In genomic region chr2:108870069-108870644, GRCh38 we compare ENCODE assay signal across 19 cellular contexts.
"Had no signal": no experiment of that assay in that cellular context is flagged by ENCODE, and none has a peak within 500 bp of the region (broad histone marks: within the 10 kb centered on the region; RNA-seq: fewer than 3 reads in every experiment).

No MANE protein-coding gene starts in this region.

- H3K9me3 ChIP-seq: ovary had no signal

- FAIRE-seq: small intestine had no signal

- H3K4me3 ChIP-seq: coronary artery, esophagus muscularis mucosa, gastroesophageal sphincter, mucosa of descending colon, ovary, right atrium auricular region, stomach, thoracic aorta, transverse colon had no signal

- DNase-seq: effector CD8-positive, alpha-beta T cell; glutamatergic neuron; islet precursor cell; mucosa of descending colon; natural killer cell; nucleus accumbens; ovary; small intestine; stimulated activated CD4-positive, alpha-beta T cell treated with anti-CD3 and anti-CD28 coated beads, Interleukin-12 subunit alpha, Interleukin-12 subunit beta, amount 100 ng/mL, for 4 hours; stimulated activated naive CD4-positive, alpha-beta T cell; stomach; substantia nigra; transverse colon had no signal

- H3K4me1 ChIP-seq: esophagus muscularis mucosa, gastroesophageal sphincter, right atrium auricular region, stomach, transverse colon had no signal

- H3K36me3 ChIP-seq: esophagus muscularis mucosa, gastroesophageal sphincter, ovary, right atrium auricular region, thoracic aorta, transverse colon had no signal

- H3K27ac ChIP-seq: coronary artery, epithelial cell of prostate, esophagus muscularis mucosa, gastroesophageal sphincter, ovary, right atrium auricular region, stomach, thoracic aorta, transverse colon had no signal
